In genomic region chr1:230127105-230128054, GRCh38 we compare ENCODE assay signal across 1 cellular context.
A peak's percentile ranks its signal among the peaks of the same experiment; 100 is the strongest.
TF ChIP-seq lines count a peak whose summit lies in the region.

No MANE protein-coding gene starts in this region.

TF ChIP-seq in K562, 482 proteins besides CTCF, POLR2A, EP300 and RAD21 (continued from another document and continues in another):
- TF ChIP-seq THRB (CRISPR knock-in tag; conservative IDR thresholded peaks at IDR 0.05) (no peak), GABPA (tag; conservative IDR thresholded peaks at IDR 0.05; ENCODE audit: low read depth) (peak; percentile 36; the same call in 1 of the 2 replicates), SRSF1 (IDR thresholded peaks at IDR 0.05; ENCODE audit: low read depth, low read length) (no peak), HOXB6 (CRISPR knock-in tag; IDR thresholded peaks at IDR 0.05; ENCODE audit: borderline replicate concordance) (no peak), MAFF (IDR thresholded peaks at IDR 0.05; ENCODE audit: low read length) (peak; percentile 92), BCL6 (CRISPR knock-in tag; IDR thresholded peaks at IDR 0.05) (no peak), TAF15 (IDR thresholded peaks at IDR 0.05; ENCODE audit: low read depth, low read length) (no peak), TARDBP (IDR thresholded peaks at IDR 0.05) (peak; percentile 58; the same call in 1 of the 2 replicates), HDAC3 (IDR thresholded peaks at IDR 0.05; ENCODE audit: borderline replicate concordance, partially characterized antibody) (peak; percentile 87), E2F4 (CRISPR knock-in tag; IDR thresholded peaks at IDR 0.05; ENCODE audit: low read depth) (no peak), SNIP1 (IDR thresholded peaks at IDR 0.05; ENCODE audit: low read depth) (0 out of 2 replicates have a peak, but pooled peaks have one; percentile 15), SNAPC5 (CRISPR knock-in tag; IDR thresholded peaks at IDR 0.05) (no peak), FOXM1 (IDR thresholded peaks at IDR 0.05; ENCODE audit: low read depth) (peak; percentile 89), FOXM1 (CRISPR knock-in tag; IDR thresholded peaks at IDR 0.05; ENCODE audit: low read depth) (no peak), RCOR1 (IDR thresholded peaks at IDR 0.05; ENCODE audit: borderline replicate concordance in 1 of 2, low read depth in 2 of 2, low read length in 2 of 2) (peak; percentile 97; a peak in 3 of 4 replicates), ZNF830 (CRISPR knock-in tag; IDR thresholded peaks at IDR 0.05) (no peak), NFYB (IDR thresholded peaks at IDR 0.05; ENCODE audit: extremely low read depth, insufficient read length) (no peak), FUS (optimal IDR thresholded peaks at IDR 0.05; ENCODE audit: low read depth, low read length) (no peak), FOXO4 (CRISPR knock-in tag; IDR thresholded peaks at IDR 0.05) (no peak), ZBTB40 (IDR thresholded peaks at IDR 0.05) (peak; percentile 46; the same call in 1 of the 2 replicates), ZBTB40 (CRISPR knock-in tag; IDR thresholded peaks at IDR 0.05) (no peak), NR0B1 (IDR thresholded peaks at IDR 0.05; ENCODE audit: partially characterized antibody) (no peak), FOXA1 (IDR thresholded peaks at IDR 0.05; ENCODE audit: borderline replicate concordance) (no peak), ZFP30 (CRISPR knock-in tag; IDR thresholded peaks at IDR 0.05; ENCODE audit: borderline replicate concordance) (no peak), CXXC5 (CRISPR knock-in tag; IDR thresholded peaks at IDR 0.05) (peak; percentile 93)
- TF ChIP-seq, protein P1, sequence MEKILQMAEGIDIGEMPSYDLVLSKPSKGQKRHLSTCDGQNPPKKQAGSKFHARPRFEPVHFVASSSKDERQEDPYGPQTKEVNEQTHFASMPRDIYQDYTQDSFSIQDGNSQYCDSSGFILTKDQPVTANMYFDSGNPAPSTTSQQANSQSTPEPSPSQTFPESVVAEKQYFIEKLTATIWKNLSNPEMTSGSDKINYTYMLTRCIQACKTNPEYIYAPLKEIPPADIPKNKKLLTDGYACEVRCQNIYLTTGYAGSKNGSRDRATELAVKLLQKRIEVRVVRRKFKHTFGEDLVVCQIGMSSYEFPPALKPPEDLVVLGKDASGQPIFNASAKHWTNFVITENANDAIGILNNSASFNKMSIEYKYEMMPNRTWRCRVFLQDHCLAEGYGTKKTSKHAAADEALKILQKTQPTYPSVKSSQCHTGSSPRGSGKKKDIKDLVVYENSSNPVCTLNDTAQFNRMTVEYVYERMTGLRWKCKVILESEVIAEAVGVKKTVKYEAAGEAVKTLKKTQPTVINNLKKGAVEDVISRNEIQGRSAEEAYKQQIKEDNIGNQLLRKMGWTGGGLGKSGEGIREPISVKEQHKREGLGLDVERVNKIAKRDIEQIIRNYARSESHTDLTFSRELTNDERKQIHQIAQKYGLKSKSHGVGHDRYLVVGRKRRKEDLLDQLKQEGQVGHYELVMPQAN (IDR thresholded peaks at IDR 0.05; ENCODE audit: borderline replicate concordance) = no peak
- TF ChIP-seq, protein P2, sequence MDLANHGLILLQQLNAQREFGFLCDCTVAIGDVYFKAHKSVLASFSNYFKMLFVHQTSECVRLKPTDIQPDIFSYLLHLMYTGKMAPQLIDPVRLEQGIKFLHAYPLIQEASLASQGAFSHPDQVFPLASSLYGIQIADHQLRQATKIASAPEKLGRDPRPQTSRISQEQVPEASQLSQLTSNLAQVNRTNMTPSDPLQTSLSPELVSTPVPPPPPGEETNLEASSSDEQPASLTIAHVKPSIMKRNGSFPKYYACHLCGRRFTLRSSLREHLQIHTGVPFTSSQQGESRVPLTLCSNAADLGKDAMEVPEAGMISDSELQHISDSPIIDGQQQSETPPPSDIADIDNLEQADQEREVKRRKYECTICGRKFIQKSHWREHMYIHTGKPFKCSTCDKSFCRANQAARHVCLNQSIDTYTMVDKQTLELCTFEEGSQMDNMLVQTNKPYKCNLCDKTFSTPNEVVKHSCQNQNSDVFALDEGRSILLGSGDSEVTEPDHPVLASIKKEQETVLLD (IDR thresholded peaks at IDR 0.05) = peak; percentile 67; the same call in 1 of the 2 replicates
- TF ChIP-seq, protein P3, sequence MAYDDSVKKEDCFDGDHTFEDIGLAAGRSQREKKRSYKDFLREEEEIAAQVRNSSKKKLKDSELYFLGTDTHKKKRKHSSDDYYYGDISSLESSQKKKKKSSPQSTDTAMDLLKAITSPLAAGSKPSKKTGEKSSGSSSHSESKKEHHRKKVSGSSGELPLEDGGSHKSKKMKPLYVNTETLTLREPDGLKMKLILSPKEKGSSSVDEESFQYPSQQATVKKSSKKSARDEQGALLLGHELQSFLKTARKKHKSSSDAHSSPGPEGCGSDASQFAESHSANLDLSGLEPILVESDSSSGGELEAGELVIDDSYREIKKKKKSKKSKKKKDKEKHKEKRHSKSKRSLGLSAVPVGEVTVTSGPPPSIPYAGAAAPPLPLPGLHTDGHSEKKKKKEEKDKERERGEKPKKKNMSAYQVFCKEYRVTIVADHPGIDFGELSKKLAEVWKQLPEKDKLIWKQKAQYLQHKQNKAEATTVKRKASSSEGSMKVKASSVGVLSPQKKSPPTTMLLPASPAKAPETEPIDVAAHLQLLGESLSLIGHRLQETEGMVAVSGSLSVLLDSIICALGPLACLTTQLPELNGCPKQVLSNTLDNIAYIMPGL (CRISPR knock-in tag; IDR thresholded peaks at IDR 0.05) = no peak
- TF ChIP-seq, protein P4, sequence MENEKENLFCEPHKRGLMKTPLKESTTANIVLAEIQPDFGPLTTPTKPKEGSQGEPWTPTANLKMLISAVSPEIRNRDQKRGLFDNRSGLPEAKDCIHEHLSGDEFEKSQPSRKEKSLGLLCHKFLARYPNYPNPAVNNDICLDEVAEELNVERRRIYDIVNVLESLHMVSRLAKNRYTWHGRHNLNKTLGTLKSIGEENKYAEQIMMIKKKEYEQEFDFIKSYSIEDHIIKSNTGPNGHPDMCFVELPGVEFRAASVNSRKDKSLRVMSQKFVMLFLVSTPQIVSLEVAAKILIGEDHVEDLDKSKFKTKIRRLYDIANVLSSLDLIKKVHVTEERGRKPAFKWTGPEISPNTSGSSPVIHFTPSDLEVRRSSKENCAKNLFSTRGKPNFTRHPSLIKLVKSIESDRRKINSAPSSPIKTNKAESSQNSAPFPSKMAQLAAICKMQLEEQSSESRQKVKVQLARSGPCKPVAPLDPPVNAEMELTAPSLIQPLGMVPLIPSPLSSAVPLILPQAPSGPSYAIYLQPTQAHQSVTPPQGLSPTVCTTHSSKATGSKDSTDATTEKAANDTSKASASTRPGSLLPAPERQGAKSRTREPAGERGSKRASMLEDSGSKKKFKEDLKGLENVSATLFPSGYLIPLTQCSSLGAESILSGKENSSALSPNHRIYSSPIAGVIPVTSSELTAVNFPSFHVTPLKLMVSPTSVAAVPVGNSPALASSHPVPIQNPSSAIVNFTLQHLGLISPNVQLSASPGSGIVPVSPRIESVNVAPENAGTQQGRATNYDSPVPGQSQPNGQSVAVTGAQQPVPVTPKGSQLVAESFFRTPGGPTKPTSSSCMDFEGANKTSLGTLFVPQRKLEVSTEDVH (IDR thresholded peaks at IDR 0.05; ENCODE audit: low read depth, partially characterized antibody) = no peak
- TF ChIP-seq, protein P5, sequence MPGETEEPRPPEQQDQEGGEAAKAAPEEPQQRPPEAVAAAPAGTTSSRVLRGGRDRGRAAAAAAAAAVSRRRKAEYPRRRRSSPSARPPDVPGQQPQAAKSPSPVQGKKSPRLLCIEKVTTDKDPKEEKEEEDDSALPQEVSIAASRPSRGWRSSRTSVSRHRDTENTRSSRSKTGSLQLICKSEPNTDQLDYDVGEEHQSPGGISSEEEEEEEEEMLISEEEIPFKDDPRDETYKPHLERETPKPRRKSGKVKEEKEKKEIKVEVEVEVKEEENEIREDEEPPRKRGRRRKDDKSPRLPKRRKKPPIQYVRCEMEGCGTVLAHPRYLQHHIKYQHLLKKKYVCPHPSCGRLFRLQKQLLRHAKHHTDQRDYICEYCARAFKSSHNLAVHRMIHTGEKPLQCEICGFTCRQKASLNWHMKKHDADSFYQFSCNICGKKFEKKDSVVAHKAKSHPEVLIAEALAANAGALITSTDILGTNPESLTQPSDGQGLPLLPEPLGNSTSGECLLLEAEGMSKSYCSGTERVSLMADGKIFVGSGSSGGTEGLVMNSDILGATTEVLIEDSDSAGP (CRISPR knock-in tag; IDR thresholded peaks at IDR 0.05) = no peak
